In the genomic region with DNA sequence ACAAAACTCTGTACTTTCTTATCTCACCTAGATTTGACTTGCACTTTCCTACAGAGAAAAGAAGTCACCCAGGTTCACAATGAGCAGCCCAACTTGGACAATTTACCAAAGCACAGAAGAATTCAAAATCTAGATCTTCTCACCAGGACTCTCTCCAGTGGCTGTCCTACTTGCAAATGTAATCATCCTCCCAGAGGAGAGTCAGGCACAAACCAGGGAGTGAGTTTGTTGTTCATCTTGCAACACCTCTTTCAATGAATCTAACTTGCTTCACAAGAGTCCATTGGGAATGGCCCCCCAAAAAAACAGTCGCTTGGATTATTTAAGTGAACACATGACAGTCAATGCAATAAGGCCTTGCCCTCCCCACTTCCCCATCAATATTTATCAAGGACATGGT, we compare ENCODE assay signal across 28 cellular contexts.
"Had no signal": no experiment of that assay in that cellular context is flagged by ENCODE, and none has a peak within 500 bp of the region (broad histone marks: within the 10 kb centered on the region; RNA-seq: fewer than 3 reads in every experiment).

No MANE protein-coding gene starts in this region.

- DNase-seq: activated CD4-positive, alpha-beta T cell treated with anti-CD3 and anti-CD28 coated beads for 48 hours; activated CD4-positive, alpha-beta T cell treated with anti-CD3 and anti-CD28 coated beads, Interleukin-2, amount 50 U/mL, for 48 hours; activated CD8-positive, alpha-beta memory T cell treated with anti-CD3 and anti-CD28 coated beads, Interleukin-2, amount 50 U/mL, for 4 hours; activated effector memory CD4-positive, alpha-beta T cell treated with anti-CD3 and anti-CD28 coated beads, Interleukin-2, amount 50 U/mL, for 16 hours; activated naive CD4-positive, alpha-beta T cell treated with anti-CD3 and anti-CD28 coated beads for 36 hours; activated naive CD8-positive, alpha-beta T cell treated with anti-CD3 and anti-CD28 coated beads, Interleukin-2, amount 10 ng/mL, durations not matched to agents 7 days and 5 days; activated T-cell treated with anti-CD3 and anti-CD28 coated beads, Interleukin-2, amount 50 U/mL, for 1 hour; amniotic stem cell; brain microvascular endothelial cell; caudate nucleus; cortex of kidney; effector memory CD8-positive, alpha-beta T cell; erythroblast; head of caudate nucleus; hypothalamus; immature natural killer cell; kidney; mucosa of descending colon; posterior cingulate gyrus; right lobe of liver; stimulated activated CD4-positive, alpha-beta T cell treated with anti-CD3 and anti-CD28 coated beads, Interleukin-4, amount 100 ng/mL, for 24 hours; substantia nigra; T-helper 9 cell; thyroid gland; upper lobe of left lung had no signal

- H3K4me1 ChIP-seq: right lobe of liver, thyroid gland, upper lobe of left lung had no signal

- H3K9me3 ChIP-seq: mucosa of descending colon, right lobe of liver, thyroid gland, upper lobe of left lung had no signal

- H3K27ac ChIP-seq: brain microvascular endothelial cell, right lobe of liver, thyroid gland, upper lobe of left lung, VCaP had no signal

- H3K27me3 ChIP-seq: brain microvascular endothelial cell, right lobe of liver, thyroid gland, upper lobe of left lung had no signal

- H3K4me3 ChIP-seq: lung, mucosa of descending colon, right lobe of liver, skin epidermis, thyroid gland, upper lobe of left lung had no signal

- H3K36me3 ChIP-seq: brain microvascular endothelial cell, right lobe of liver, thyroid gland, upper lobe of left lung had no signal
